16 cellular contexts compared by ENCODE assay signal in genomic region chr1:113192242-113192641, GRCh38.
DNase-seq lines count a peak whose midpoint lies in the region; ATAC-seq and TF ChIP-seq lines count a peak whose summit lies in the region.
"Had no signal": no experiment of that assay in that cellular context is flagged by ENCODE, and none has a peak within 500 bp of the region (broad histone marks: within the 10 kb centered on the region; RNA-seq: fewer than 3 reads in every experiment).

No MANE protein-coding gene starts in this region.

- H3K27ac Mint-ChIP-seq in Calu3 (ENCODE audit: unreplicated experiment) (peak overlapping the region; percentile 97), IgD-negative memory B cell (peak overlapping the region in 2 of 3 donors; percentile 80 to 92)
- no peak overlapping the region for H3K27ac Mint-ChIP-seq in activated CD8-positive, alpha-beta memory T cell treated with anti-CD3 and anti-CD28 coated beads, Interleukin-2, amount 10 ng/mL, durations not matched to agents 7 days and 5 days
- H3K27ac Mint-ChIP-seq: activated CD8-positive, alpha-beta T cell treated with anti-CD3 and anti-CD28 coated beads, Interleukin-2, amount 10 ng/mL, durations not matched to agents 7 days and 5 days had no signal

- H3K36me3 ChIP-seq in colonic mucosa, result no peaks in the 10 kb centered on the region
- H3K36me3 ChIP-seq: brain microvascular endothelial cell, gastroesophageal sphincter had no signal

- H3K4me3 ChIP-seq in colonic mucosa, result no peak overlapping the region
- H3K4me3 ChIP-seq: gastroesophageal sphincter had no signal

- intact Hi-C loops in Calu3 (cut with micrococcal nuclease; ENCODE audit: unreplicated experiment), result no loop called here
- intact Hi-C loops in colonic mucosa (cut with DNase I), result no loop called here

- no peaks in the 10 kb centered on the region for H3K4me1 ChIP-seq in colonic mucosa
- H3K4me1 ChIP-seq: gastroesophageal sphincter had no signal

- H3K4me3 Mint-ChIP-seq in Calu3 (ENCODE audit: low read depth, unreplicated experiment) (peak overlapping the region; percentile 30), IgD-negative memory B cell (peak overlapping the region in 2 of 4 donors; percentile 43 to 79)
- H3K4me3 Mint-ChIP-seq in activated CD8-positive, alpha-beta memory T cell treated with anti-CD3 and anti-CD28 coated beads, Interleukin-2, amount 10 ng/mL, durations not matched to agents 7 days and 5 days, result no peak overlapping the region
- H3K4me3 Mint-ChIP-seq: activated CD8-positive, alpha-beta T cell treated with anti-CD3 and anti-CD28 coated beads, Interleukin-2, amount 10 ng/mL, durations not matched to agents 7 days and 5 days had no signal

- H3K9ac ChIP-seq in colonic mucosa (ENCODE audit: low read depth in 2 of 2, low read length in 2 of 2), result no peak overlapping the region
- H3K9ac ChIP-seq: KMS-11 had no signal

- no peaks in the 10 kb centered on the region for H3K27me3 ChIP-seq in colonic mucosa
- H3K27me3 ChIP-seq: brain microvascular endothelial cell, gastroesophageal sphincter had no signal

- H3K9me3 Mint-ChIP-seq in Calu3 (ENCODE audit: low read depth, unreplicated experiment) (peaks cover 7% of the 10 kb centered on the region), IgD-negative memory B cell (peaks cover 0 to 3% (median 0%) of the 10 kb centered on the region in 3 donors)
- no peaks in the 10 kb centered on the region for H3K9me3 Mint-ChIP-seq in activated CD8-positive, alpha-beta memory T cell treated with anti-CD3 and anti-CD28 coated beads, Interleukin-2, amount 10 ng/mL, durations not matched to agents 7 days and 5 days (ENCODE audit: low read depth)

- TF ChIP-seq CTCF in Calu3 (IDR thresholded peaks at IDR 0.05; ENCODE audit: unreplicated experiment), result no peak
- TF ChIP-seq CTCF in colonic mucosa (IDR thresholded peaks at IDR 0.05), result no peak

- peak overlapping the region; percentile 72 for H3K27ac ChIP-seq in colonic mucosa
- H3K27ac ChIP-seq: brain microvascular endothelial cell, gastroesophageal sphincter, KMS-11 had no signal

- no peaks in the 10 kb centered on the region for H3K9me3 ChIP-seq in colonic mucosa
- H3K9me3 ChIP-seq: gastroesophageal sphincter had no signal

- DNase-seq in Calu3 (no peak), colonic mucosa (no peak), GM19238 (ENCODE audit: insufficient read length, low spot score) (no peak), DMS 273 (lab: John Stamatoyannopoulos, UW; ENCODE audit: unreplicated experiment) (no peak), T-helper 9 cell (no peak)
- no peak for DNase-seq in activated CD8-positive, alpha-beta memory T cell treated with anti-CD3 and anti-CD28 coated beads, Interleukin-2, amount 10 ng/mL, durations not matched to agents 7 days and 5 days
- DNase-seq: activated CD8-positive, alpha-beta T cell treated with anti-CD3 and anti-CD28 coated beads, Interleukin-2, amount 10 ng/mL, durations not matched to agents 7 days and 5 days; activated naive CD4-positive, alpha-beta T cell; brain microvascular endothelial cell; effector CD8-positive, alpha-beta T cell; islet precursor cell; T-helper 2 cell had no signal

- BruUV-seq in Calu3 (replicated peaks; lab: Mats Ljungman, UMichigan), result no TSS peak

- CTCF ChIA-PET in Calu3 (lab: Charles Lee), result no interaction called here
- CTCF ChIA-PET in activated CD8-positive, alpha-beta memory T cell treated with anti-CD3 and anti-CD28 coated beads, Interleukin-2, amount 10 ng/mL, durations not matched to agents 7 days and 5 days (lab: Charles Lee), result no interaction called here

- H3K4me1 Mint-ChIP-seq in Calu3 (ENCODE audit: low read depth, unreplicated experiment) (peaks cover 18% of the 10 kb centered on the region), IgD-negative memory B cell (peaks cover 6 to 24% (median 8%) of the 10 kb centered on the region in 3 donors)
- H3K4me1 Mint-ChIP-seq in activated CD8-positive, alpha-beta memory T cell treated with anti-CD3 and anti-CD28 coated beads, Interleukin-2, amount 10 ng/mL, durations not matched to agents 7 days and 5 days, result peaks cover 2% of the 10 kb centered on the region

- no peaks in the 10 kb centered on the region for H3K27me3 Mint-ChIP-seq in Calu3 (ENCODE audit: unreplicated experiment)
- peaks cover 2% of the 10 kb centered on the region for H3K27me3 Mint-ChIP-seq in IgD-negative memory B cell
- peaks cover 17% of the 10 kb centered on the region for H3K27me3 Mint-ChIP-seq in activated CD8-positive, alpha-beta memory T cell treated with anti-CD3 and anti-CD28 coated beads, Interleukin-2, amount 10 ng/mL, durations not matched to agents 7 days and 5 days

- H3K36me3 Mint-ChIP-seq in Calu3 (ENCODE audit: insufficient read depth, unreplicated experiment) (peaks cover 14% of the 10 kb centered on the region), IgD-negative memory B cell (no peaks in the 10 kb centered on the region)
- H3K36me3 Mint-ChIP-seq in activated CD8-positive, alpha-beta memory T cell treated with anti-CD3 and anti-CD28 coated beads, Interleukin-2, amount 10 ng/mL, durations not matched to agents 7 days and 5 days, result no peaks in the 10 kb centered on the region

- peak; percentile 22 for ATAC-seq in GM21390 (IDR thresholded peaks at IDR 0.05; ENCODE audit: unreplicated experiment)
- no peak for ATAC-seq in activated CD8-positive, alpha-beta memory T cell treated with anti-CD3 and anti-CD28 coated beads, Interleukin-2, amount 10 ng/mL, durations not matched to agents 7 days and 5 days
- ATAC-seq: activated CD8-positive, alpha-beta T cell treated with anti-CD3 and anti-CD28 coated beads, Interleukin-2, amount 10 ng/mL, durations not matched to agents 7 days and 5 days; gastroesophageal sphincter had no signal
